ENCODE assay signal across 8 cellular contexts in the genomic region with DNA sequence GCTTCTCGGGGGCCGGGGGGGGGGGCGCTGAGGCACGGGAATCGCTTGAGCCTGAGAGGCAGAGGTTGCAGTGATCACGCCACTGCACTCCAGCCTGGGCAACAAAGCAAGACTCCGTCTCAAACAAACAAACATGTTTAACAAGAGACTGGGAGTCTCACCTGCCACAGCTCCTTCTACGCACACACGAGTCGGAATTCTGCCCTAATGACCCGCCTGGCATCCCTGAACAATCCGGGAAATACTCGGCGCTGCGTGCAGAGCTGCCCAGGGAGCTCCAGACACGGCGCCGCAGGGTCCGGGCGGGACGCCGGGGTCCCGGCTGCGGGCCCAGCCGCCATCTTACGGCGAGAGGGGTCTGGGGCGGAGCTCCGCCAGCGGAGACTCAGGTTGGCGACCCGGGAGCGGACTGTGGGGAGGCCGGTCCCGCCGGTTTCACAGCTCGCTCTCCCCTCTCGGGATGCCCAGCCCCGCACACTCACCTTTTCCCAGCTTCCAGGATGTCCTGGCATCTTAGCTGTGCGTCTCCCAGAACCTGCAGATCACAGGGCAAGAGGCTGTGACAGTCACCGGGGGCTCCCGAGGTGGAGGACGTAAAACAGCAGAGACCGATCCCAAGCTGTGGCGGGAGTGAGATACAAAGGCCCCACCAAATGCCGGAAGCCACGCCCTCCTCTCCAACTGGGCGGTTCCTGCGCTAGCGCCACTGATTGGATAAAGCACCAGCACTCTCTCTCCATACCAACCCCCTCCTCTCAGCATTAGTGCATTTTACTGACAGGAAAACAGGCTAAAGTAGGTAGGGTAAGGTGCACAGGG.
DNase-seq lines count a peak whose midpoint lies in the region; ATAC-seq, FAIRE-seq and TF ChIP-seq lines count a peak whose summit lies in the region.

No MANE protein-coding gene starts in this region.

- H3K36me3 Mint-ChIP-seq in central memory CD8-positive, alpha-beta T cell (ENCODE audit: insufficient read depth) = peaks cover 18% of the 10 kb centered on the region

- peak overlapping the region; percentile 96 for H3K27ac Mint-ChIP-seq in central memory CD8-positive, alpha-beta T cell (ENCODE audit: low read depth)

- no peak for TF ChIP-seq CTCF in 22Rv1 (IDR thresholded peaks at IDR 0.05)

- peak; percentile 87 for DNase-seq in NCI-H2196 (lab: John Stamatoyannopoulos, UW; ENCODE audit: unreplicated experiment)
- DNase-seq in activated CD4-positive, CD25-positive, alpha-beta regulatory T cell (lab: John Stamatoyannopoulos, UW) = peak; percentile 71 to 84 (median 74)
- peak; percentile 86 for DNase-seq in central memory CD8-positive, alpha-beta T cell (ENCODE audit: low spot score in 2 of 2)
- peak; percentile 92 for DNase-seq in stimulated activated CD4-positive, alpha-beta T cell treated with anti-CD3 and anti-CD28 coated beads, Interleukin-12 subunit alpha, Interleukin-12 subunit beta, amount 100 ng/mL, for 4 hours

- H3K4me1 Mint-ChIP-seq in central memory CD8-positive, alpha-beta T cell = peaks cover 27% of the 10 kb centered on the region

- FAIRE-seq in islet of Langerhans (lab: Jason Lieb, UNC) = peak; percentile 76

- H3K4me3 Mint-ChIP-seq in central memory CD8-positive, alpha-beta T cell = peak overlapping the region; percentile 97

- no peaks in the 10 kb centered on the region for H3K27me3 Mint-ChIP-seq in central memory CD8-positive, alpha-beta T cell

- H3K9me3 Mint-ChIP-seq in central memory CD8-positive, alpha-beta T cell = no peaks in the 10 kb centered on the region

- peak; percentile 99 for ATAC-seq in GM18520 (IDR thresholded peaks at IDR 0.05; ENCODE audit: unreplicated experiment)
- peak; percentile 99 for ATAC-seq in HG03066 (IDR thresholded peaks at IDR 0.05; ENCODE audit: low read depth, unreplicated experiment)
- peak; percentile 98 for ATAC-seq in central memory CD8-positive, alpha-beta T cell (replicated peaks; ENCODE audit: extremely low read depth, poor library complexity, severe bottlenecking)

- peak overlapping the region; percentile 82 for H3K27ac ChIP-seq in 22Rv1

Comparison
In these comparisons a context has a peak if more than half of its experiments do, and no peak if none do; other contexts are left out.
1. Peak in every context shown above with its lines: DNase-seq, ATAC-seq and H3K27ac ChIP-seq.